Comparison of ENCODE assay signal across 1 cellular context in the genomic region with DNA sequence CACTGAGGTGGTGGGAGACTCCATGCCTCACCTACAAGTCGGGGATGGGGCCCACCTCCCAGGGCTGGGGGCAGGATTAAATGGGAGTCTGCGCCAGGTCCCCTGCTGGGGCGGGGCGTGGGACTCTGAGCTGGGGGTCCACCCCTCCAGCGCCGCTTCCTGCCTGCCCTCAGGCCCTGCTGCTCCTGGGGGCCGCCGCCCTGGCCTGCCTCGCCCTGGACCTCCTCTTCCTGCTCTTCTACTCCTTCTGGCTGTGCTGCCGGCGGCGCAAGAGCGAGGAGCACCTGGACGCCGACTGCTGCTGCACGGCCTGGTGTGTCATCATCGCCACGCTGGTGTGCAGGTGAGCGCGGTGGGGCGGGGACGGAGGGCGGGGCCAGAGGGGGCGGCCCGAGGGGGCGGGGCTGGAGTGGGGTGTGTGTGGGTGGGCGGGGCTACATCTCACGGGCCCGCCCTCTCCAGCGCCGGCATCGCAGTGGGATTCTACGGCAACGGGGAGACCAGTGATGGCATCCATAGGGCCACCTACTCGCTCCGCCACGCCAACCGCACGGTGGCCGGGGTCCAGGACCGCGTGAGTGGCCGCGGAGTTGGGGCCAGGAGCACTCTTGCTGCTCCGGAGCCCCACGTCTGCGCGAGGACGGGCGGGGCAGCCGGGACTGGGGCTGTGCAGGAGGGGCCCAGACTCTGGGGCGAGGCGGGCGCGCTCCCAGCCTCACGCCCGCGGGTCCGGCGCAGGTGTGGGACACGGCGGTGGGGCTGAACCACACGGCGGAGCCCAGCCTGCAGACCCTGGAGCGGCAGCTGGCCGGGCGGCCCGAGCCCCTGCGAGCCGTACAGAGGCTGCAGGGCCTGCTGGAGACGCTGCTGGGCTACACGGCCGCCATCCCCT.
TF ChIP-seq lines count a peak whose summit lies in the region.

No MANE protein-coding gene starts in this region.

TF ChIP-seq in K562, 482 proteins besides CTCF, POLR2A, EP300 and RAD21 (continued from another document):
- TF ChIP-seq, protein P1, sequence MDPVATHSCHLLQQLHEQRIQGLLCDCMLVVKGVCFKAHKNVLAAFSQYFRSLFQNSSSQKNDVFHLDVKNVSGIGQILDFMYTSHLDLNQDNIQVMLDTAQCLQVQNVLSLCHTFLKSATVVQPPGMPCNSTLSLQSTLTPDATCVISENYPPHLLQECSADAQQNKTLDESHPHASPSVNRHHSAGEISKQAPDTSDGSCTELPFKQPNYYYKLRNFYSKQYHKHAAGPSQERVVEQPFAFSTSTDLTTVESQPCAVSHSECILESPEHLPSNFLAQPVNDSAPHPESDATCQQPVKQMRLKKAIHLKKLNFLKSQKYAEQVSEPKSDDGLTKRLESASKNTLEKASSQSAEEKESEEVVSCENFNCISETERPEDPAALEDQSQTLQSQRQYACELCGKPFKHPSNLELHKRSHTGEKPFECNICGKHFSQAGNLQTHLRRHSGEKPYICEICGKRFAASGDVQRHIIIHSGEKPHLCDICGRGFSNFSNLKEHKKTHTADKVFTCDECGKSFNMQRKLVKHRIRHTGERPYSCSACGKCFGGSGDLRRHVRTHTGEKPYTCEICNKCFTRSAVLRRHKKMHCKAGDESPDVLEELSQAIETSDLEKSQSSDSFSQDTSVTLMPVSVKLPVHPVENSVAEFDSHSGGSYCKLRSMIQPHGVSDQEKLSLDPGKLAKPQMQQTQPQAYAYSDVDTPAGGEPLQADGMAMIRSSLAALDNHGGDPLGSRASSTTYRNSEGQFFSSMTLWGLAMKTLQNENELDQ (CRISPR knock-in tag; IDR thresholded peaks at IDR 0.05; ENCODE audit: borderline replicate concordance) = no peak
- TF ChIP-seq SMARCA4 (IDR thresholded peaks at IDR 0.05) (no peak), THRAP3 (IDR thresholded peaks at IDR 0.05; ENCODE audit: borderline replicate concordance) (no peak), ZFP36 (IDR thresholded peaks at IDR 0.05; ENCODE audit: low read depth, low read length, partially characterized antibody) (no peak), COPS2 (conservative IDR thresholded peaks at IDR 0.05) (no peak), ELF4 (CRISPR knock-in tag; IDR thresholded peaks at IDR 0.05) (no peak), SRSF3 (IDR thresholded peaks at IDR 0.05; ENCODE audit: insufficient read depth, low read length) (no peak)
- TF ChIP-seq, protein P2, sequence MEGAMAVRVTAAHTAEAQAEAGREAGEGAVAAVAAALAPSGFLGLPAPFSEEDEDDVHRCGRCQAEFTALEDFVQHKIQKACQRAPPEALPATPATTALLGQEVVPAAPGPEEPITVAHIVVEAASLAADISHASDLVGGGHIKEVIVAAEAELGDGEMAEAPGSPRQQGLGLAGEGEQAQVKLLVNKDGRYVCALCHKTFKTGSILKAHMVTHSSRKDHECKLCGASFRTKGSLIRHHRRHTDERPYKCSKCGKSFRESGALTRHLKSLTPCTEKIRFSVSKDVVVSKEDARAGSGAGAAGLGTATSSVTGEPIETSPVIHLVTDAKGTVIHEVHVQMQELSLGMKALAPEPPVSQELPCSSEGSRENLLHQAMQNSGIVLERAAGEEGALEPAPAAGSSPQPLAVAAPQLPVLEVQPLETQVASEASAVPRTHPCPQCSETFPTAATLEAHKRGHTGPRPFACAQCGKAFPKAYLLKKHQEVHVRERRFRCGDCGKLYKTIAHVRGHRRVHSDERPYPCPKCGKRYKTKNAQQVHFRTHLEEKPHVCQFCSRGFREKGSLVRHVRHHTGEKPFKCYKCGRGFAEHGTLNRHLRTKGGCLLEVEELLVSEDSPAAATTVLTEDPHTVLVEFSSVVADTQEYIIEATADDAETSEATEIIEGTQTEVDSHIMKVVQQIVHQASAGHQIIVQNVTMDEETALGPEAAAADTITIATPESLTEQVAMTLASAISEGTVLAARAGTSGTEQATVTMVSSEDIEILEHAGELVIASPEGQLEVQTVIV (CRISPR knock-in tag; IDR thresholded peaks at IDR 0.05; ENCODE audit: borderline replicate concordance) = no peak
- TF ChIP-seq, protein P3, sequence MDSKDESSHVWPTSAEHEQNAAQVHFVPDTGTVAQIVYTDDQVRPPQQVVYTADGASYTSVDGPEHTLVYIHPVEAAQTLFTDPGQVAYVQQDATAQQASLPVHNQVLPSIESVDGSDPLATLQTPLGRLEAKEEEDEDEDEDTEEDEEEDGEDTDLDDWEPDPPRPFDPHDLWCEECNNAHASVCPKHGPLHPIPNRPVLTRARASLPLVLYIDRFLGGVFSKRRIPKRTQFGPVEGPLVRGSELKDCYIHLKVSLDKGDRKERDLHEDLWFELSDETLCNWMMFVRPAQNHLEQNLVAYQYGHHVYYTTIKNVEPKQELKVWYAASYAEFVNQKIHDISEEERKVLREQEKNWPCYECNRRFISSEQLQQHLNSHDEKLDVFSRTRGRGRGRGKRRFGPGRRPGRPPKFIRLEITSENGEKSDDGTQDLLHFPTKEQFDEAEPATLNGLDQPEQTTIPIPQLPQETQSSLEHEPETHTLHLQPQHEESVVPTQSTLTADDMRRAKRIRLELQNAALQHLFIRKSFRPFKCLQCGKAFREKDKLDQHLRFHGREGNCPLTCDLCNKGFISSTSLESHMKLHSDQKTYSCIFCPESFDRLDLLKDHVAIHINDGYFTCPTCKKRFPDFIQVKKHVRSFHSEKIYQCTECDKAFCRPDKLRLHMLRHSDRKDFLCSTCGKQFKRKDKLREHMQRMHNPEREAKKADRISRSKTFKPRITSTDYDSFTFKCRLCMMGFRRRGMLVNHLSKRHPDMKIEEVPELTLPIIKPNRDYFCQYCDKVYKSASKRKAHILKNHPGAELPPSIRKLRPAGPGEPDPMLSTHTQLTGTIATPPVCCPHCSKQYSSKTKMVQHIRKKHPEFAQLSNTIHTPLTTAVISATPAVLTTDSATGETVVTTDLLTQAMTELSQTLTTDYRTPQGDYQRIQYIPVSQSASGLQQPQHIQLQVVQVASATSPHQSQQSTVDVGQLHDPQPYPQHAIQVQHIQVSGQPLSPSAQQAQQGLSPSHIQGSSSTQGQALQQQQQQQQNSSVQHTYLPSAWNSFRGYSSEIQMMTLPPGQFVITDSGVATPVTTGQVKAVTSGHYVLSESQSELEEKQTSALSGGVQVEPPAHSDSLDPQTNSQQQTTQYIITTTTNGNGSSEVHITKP (IDR thresholded peaks at IDR 0.05; ENCODE audit: partially characterized antibody) = no peak
- TF ChIP-seq, protein P4, sequence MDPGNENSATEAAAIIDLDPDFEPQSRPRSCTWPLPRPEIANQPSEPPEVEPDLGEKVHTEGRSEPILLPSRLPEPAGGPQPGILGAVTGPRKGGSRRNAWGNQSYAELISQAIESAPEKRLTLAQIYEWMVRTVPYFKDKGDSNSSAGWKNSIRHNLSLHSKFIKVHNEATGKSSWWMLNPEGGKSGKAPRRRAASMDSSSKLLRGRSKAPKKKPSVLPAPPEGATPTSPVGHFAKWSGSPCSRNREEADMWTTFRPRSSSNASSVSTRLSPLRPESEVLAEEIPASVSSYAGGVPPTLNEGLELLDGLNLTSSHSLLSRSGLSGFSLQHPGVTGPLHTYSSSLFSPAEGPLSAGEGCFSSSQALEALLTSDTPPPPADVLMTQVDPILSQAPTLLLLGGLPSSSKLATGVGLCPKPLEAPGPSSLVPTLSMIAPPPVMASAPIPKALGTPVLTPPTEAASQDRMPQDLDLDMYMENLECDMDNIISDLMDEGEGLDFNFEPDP (CRISPR knock-in tag; IDR thresholded peaks at IDR 0.05) = no peak
